ENCODE assay signal across 11 cellular contexts in genomic region chr22:29120098-29120776, GRCh38. TPM values are rescaled to one million over a fixed set of nuclear protein-coding genes. Genes with fewer than 3 reads are reported as not detected.
DNase-seq lines count a peak whose midpoint lies in the region; ATAC-seq, FAIRE-seq and TF ChIP-seq lines count a peak whose summit lies in the region.
"Not testable (repeated sequence)": the region's sequence is repeated elsewhere in the genome, so short reads cannot be mapped to it uniquely, and the experiment has no call there.
"Had no signal": no experiment of that assay in that cellular context is flagged by ENCODE, and none has a peak within 500 bp of the region (broad histone marks: within the 10 kb centered on the region; RNA-seq: fewer than 3 reads in every experiment).

No MANE protein-coding gene starts in this region.

- POLR2A ChIA-PET in HCT116 (lab: Charles Lee): not testable (repeated sequence)

- H3K4me1 Mint-ChIP-seq in activated CD8-positive, alpha-beta memory T cell treated with anti-CD3 and anti-CD28 coated beads, Interleukin-2, amount 10 ng/mL, durations not matched to agents 7 days and 5 days: peaks cover 52% of the 10 kb centered on the region
- peaks cover 11% of the 10 kb centered on the region for H3K4me1 Mint-ChIP-seq in stimulated activated effector memory CD8-positive, alpha-beta T cell treated with anti-CD3 and anti-CD28 coated beads, Interleukin-12 subunit alpha, Interleukin-12 subunit beta, amount 100 ng/mL, for 72 hours

- H3K4me1 ChIP-seq in HCT116 (ENCODE audit: control insufficient read depth in 1 of 2, insufficient read depth in 2 of 2, low read length in 2 of 2); lower lobe of right lung: not testable (repeated sequence)

- peaks cover 16% of the 10 kb centered on the region for H3K27me3 Mint-ChIP-seq in activated CD8-positive, alpha-beta memory T cell treated with anti-CD3 and anti-CD28 coated beads, Interleukin-2, amount 10 ng/mL, durations not matched to agents 7 days and 5 days

- BruUV-seq in HCT116 (replicated peaks; lab: Mats Ljungman, UMichigan): not testable (repeated sequence)

- TF ChIP-seq POLR2A in HCT116 (IDR thresholded peaks at IDR 0.05; ENCODE audit: borderline replicate concordance, extremely low read depth, insufficient read depth, insufficient read length); NB4 (IDR thresholded peaks at IDR 0.05; ENCODE audit: extremely low read depth, insufficient read length): not testable (repeated sequence)

- not testable (repeated sequence) for H3K27me3 ChIP-seq in HCT116 (ENCODE audit: insufficient read depth, low read length); bronchial epithelial cell (ENCODE audit: control insufficient read depth, insufficient read depth, low read length); lower lobe of right lung (ENCODE audit: low read depth)

- in situ Hi-C loops in ACHN (cut with HindIII; ENCODE audit: low pct_ligation_motif_present, low pct_unique_long_range_greater_than_20kb, low sequenced_read_pairs): not testable (repeated sequence)

- ATAC-seq in HCT116; activated CD8-positive, alpha-beta memory T cell treated with anti-CD3 and anti-CD28 coated beads, Interleukin-2, amount 10 ng/mL, durations not matched to agents 7 days and 5 days; lower lobe of right lung; stimulated activated effector memory CD8-positive, alpha-beta T cell treated with anti-CD3 and anti-CD28 coated beads, Interleukin-12 subunit alpha, Interleukin-12 subunit beta, amount 100 ng/mL, for 72 hours: not testable (repeated sequence)

- H3K4me2 ChIP-seq in HCT116 (ENCODE audit: low read length): not testable (repeated sequence)

- H2AFZ ChIP-seq in HCT116 (ENCODE audit: low read depth, low read length, poor library complexity, severe bottlenecking): not testable (repeated sequence)

- not testable (repeated sequence) for H3K9me3 Mint-ChIP-seq in activated CD8-positive, alpha-beta memory T cell treated with anti-CD3 and anti-CD28 coated beads, Interleukin-2, amount 10 ng/mL, durations not matched to agents 7 days and 5 days (ENCODE audit: low read depth); stimulated activated effector memory CD8-positive, alpha-beta T cell treated with anti-CD3 and anti-CD28 coated beads, Interleukin-12 subunit alpha, Interleukin-12 subunit beta, amount 100 ng/mL, for 72 hours

- H3K4me3 ChIP-seq in HCT116 (replicated peaks in 1 of 2; ENCODE audit: low read depth in 1 of 2, low read length in 2 of 2); NB4 (ENCODE audit: low read depth, low read length); bronchial epithelial cell (ENCODE audit: low read depth, low read length); lower lobe of right lung: not testable (repeated sequence)

- peak; percentile 2 for DNase-seq in ACHN
- DNase-seq in HCT116 (ENCODE audit: low read depth, low spot score): peak; percentile 2
- DNase-seq in NB4 (ENCODE audit: low read depth): peak; percentile 14
- DNase-seq in activated CD8-positive, alpha-beta memory T cell treated with anti-CD3 and anti-CD28 coated beads, Interleukin-2, amount 10 ng/mL, durations not matched to agents 7 days and 5 days: peak; percentile 11
- DNase-seq in bronchial epithelial cell (ENCODE audit: low read depth); lower lobe of right lung; stimulated activated effector memory CD8-positive, alpha-beta T cell treated with anti-CD3 and anti-CD28 coated beads, Interleukin-12 subunit alpha, Interleukin-12 subunit beta, amount 100 ng/mL, for 72 hours (ENCODE audit: low spot score in 2 of 2): not testable (repeated sequence)

- not testable (repeated sequence) for H3K9me3 ChIP-seq in HCT116 (ENCODE audit: control insufficient read depth in 1 of 2, insufficient read depth in 1 of 2, low read depth in 1 of 2, low read length in 2 of 2); lower lobe of right lung

- not testable (repeated sequence) for H3K9ac ChIP-seq in HCT116 (ENCODE audit: low read length)

- not testable (repeated sequence) for TF ChIP-seq RAD21 in HCT116 (IDR thresholded peaks at IDR 0.05; ENCODE audit: low read depth)

- not testable (repeated sequence) for H3K4me3 Mint-ChIP-seq in activated CD8-positive, alpha-beta memory T cell treated with anti-CD3 and anti-CD28 coated beads, Interleukin-2, amount 10 ng/mL, durations not matched to agents 7 days and 5 days; stimulated activated effector memory CD8-positive, alpha-beta T cell treated with anti-CD3 and anti-CD28 coated beads, Interleukin-12 subunit alpha, Interleukin-12 subunit beta, amount 100 ng/mL, for 72 hours

- TF ChIP-seq CTCF in HCT116 (IDR thresholded peaks at IDR 0.05 in 2 of 3, conservative IDR thresholded peaks at IDR 0.05 in 1 of 3; ENCODE audit: borderline replicate concordance in 1 of 3, insufficient read depth in 1 of 3, low read depth in 2 of 3, low read length in 2 of 3); NB4 (IDR thresholded peaks at IDR 0.05; ENCODE audit: low read depth, low read length); bronchial epithelial cell (IDR thresholded peaks at IDR 0.05; ENCODE audit: insufficient read depth, low read length, severe bottlenecking); lower lobe of right lung (IDR thresholded peaks at IDR 0.05): not testable (repeated sequence)

- peak; percentile 68 for FAIRE-seq in bronchial epithelial cell (lab: Jason Lieb, UNC)

- not testable (repeated sequence) for H3K36me3 ChIP-seq in HCT116 (ENCODE audit: control insufficient read depth in 1 of 2, insufficient read depth in 2 of 2, low read length in 2 of 2); bronchial epithelial cell (ENCODE audit: control insufficient read depth, insufficient read depth, low read length); lower lobe of right lung

- RAD21 ChIA-PET in HCT116 (lab: Charles Lee; ENCODE audit: low non-redundant PET in 1 of 2, low total read pairs in 2 of 2, uncharacterized antibody in 2 of 2, unreplicated experiment in 2 of 2): not testable (repeated sequence)

- not testable (repeated sequence) for H4K20me1 ChIP-seq in HCT116 (ENCODE audit: insufficient read depth)

- not testable (repeated sequence) for H3K27ac ChIP-seq in HCT116 (ENCODE audit: low read depth, low read length)
- H3K27ac ChIP-seq in lower lobe of right lung: peak overlapping the region; percentile 15

- intact Hi-C loops in HCT116 (cut with micrococcal nuclease); lower lobe of right lung (cut with DNase I): not testable (repeated sequence)

- not testable (repeated sequence) for H3K79me2 ChIP-seq in HCT116 (ENCODE audit: insufficient read depth, low read length)

- H3K27ac Mint-ChIP-seq in activated CD8-positive, alpha-beta memory T cell treated with anti-CD3 and anti-CD28 coated beads, Interleukin-2, amount 10 ng/mL, durations not matched to agents 7 days and 5 days: not testable (repeated sequence)
- peak overlapping the region; percentile 16 for H3K27ac Mint-ChIP-seq in stimulated activated effector memory CD8-positive, alpha-beta T cell treated with anti-CD3 and anti-CD28 coated beads, Interleukin-12 subunit alpha, Interleukin-12 subunit beta, amount 100 ng/mL, for 72 hours

- peaks cover 28% of the 10 kb centered on the region for H3K36me3 Mint-ChIP-seq in activated CD8-positive, alpha-beta memory T cell treated with anti-CD3 and anti-CD28 coated beads, Interleukin-2, amount 10 ng/mL, durations not matched to agents 7 days and 5 days
- not testable (repeated sequence) for H3K36me3 Mint-ChIP-seq in stimulated activated effector memory CD8-positive, alpha-beta T cell treated with anti-CD3 and anti-CD28 coated beads, Interleukin-12 subunit alpha, Interleukin-12 subunit beta, amount 100 ng/mL, for 72 hours

- CTCF ChIA-PET in HCT116 (lab: Charles Lee); activated CD8-positive, alpha-beta memory T cell treated with anti-CD3 and anti-CD28 coated beads, Interleukin-2, amount 10 ng/mL, durations not matched to agents 7 days and 5 days (lab: Charles Lee): not testable (repeated sequence)

- H3K9me2 ChIP-seq in HCT116 (ENCODE audit: insufficient read depth): not testable (repeated sequence)

RNA-seq across cellular contexts. Expression of gene KREMEN1, which starts 47.4 kb away (rescaled TPM):
- total RNA-seq in HCT116 (2021; ENCODE audit: unreplicated experiment) (31.9 TPM), bronchial epithelial cell (5.8 and 15.9 TPM in 2 replicates), lower lobe of right lung (23.5 TPM)
- polyA plus RNA-seq in HCT116 (2012): 15.5 and 17.5 TPM in 2 replicates
- under 1 TPM; 0.09 to 0.47 TPM for total RNA-seq in activated CD8-positive, alpha-beta memory T cell treated with anti-CD3 and anti-CD28 coated beads, Interleukin-2, amount 10 ng/mL, durations not matched to agents 7 days and 5 days
- total RNA-seq: OCI-LY7 had no signal

RNA-seq across cellular contexts. Expression of gene C22orf31, which starts 58.6 kb away (rescaled TPM):
- not detected for total RNA-seq in HCT116 (2021; ENCODE audit: unreplicated experiment)
- not detected in 2 replicates for polyA plus RNA-seq in HCT116 (2012)
- total RNA-seq in activated CD8-positive, alpha-beta memory T cell treated with anti-CD3 and anti-CD28 coated beads, Interleukin-2, amount 10 ng/mL, durations not matched to agents 7 days and 5 days: not detected
- not detected in 2 replicates for total RNA-seq in bronchial epithelial cell
- total RNA-seq in lower lobe of right lung: not detected
- total RNA-seq: H7, OCI-LY7, Peyer's patch, SJCRH30 had no signal
